Comparison of ENCODE assay signal across 22 cellular contexts in the genomic region with DNA sequence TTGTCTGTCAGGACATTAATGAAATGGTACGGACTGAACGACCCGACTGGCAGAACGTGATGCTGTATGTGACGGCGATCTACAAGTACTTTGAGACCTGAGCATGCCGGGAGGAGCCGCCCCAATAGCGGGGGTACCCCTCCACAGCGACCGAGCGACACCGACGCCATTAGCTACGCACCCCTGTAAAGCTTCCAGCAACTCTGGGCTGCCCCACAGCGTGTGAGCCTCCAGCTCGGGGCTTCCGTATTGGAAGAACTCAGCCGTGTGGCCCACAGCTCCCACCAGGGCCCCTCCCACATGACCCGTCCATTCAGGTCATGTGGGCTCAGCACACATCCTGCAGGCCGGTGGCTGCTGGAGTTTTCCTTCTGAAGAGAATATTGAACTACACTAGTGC.
"Had no signal": no experiment of that assay in that cellular context is flagged by ENCODE, and none has a peak within 500 bp of the region (broad histone marks: within the 10 kb centered on the region; RNA-seq: fewer than 3 reads in every experiment).

No MANE protein-coding gene starts in this region.

- H3K27me3 Mint-ChIP-seq: activated CD4-positive, alpha-beta memory T cell treated with anti-CD3 and anti-CD28 coated beads for 36 hours; stimulated activated naive CD8-positive, alpha-beta T cell treated with anti-CD3 and anti-CD28 coated beads, Interleukin-15, Interleukin-2, amounts not matched to agents 100 ng/mL and 50 ng/mL, for 24 hours had no signal

- H3K4me1 Mint-ChIP-seq: nephron had no signal

- DNase-seq: activated CD4-positive, alpha-beta memory T cell treated with anti-CD3 and anti-CD28 coated beads for 36 hours; activated CD4-positive, alpha-beta T cell treated with anti-CD3 and anti-CD28 coated beads for 4 hours; activated effector memory CD4-positive, alpha-beta T cell treated with Interleukin-2 at 50 U/mL for 16 hours; activated naive CD4-positive, alpha-beta T cell treated with anti-CD3 and anti-CD28 coated beads for 36 hours; activated T-cell treated with anti-CD3 and anti-CD28 coated beads, Interleukin-2, amount 50 U/mL, for 48 hours; anterior cingulate cortex; body of pancreas; caudate nucleus; effector CD4-positive, alpha-beta T cell; erythroblast; immature natural killer cell; kidney glomerular epithelial cell; stimulated activated CD4-positive, alpha-beta T cell treated with anti-CD3 and anti-CD28 coated beads, Interleukin-4, amount 100 ng/mL, for 24 hours; substantia nigra; T1000; thyroid gland; upper lobe of right lung had no signal

- ATAC-seq: body of pancreas, upper lobe of right lung, WTC11 had no signal

- H3K9me3 Mint-ChIP-seq: activated CD4-positive, alpha-beta memory T cell treated with anti-CD3 and anti-CD28 coated beads for 36 hours; activated naive CD4-positive, alpha-beta T cell treated with anti-CD3 and anti-CD28 coated beads for 36 hours; dendritic cell treated with granulocyte-macrophage colony-stimulating factor and Interleukin-4, amounts not matched to agents 40 ng/mL and 50 ng/mL, for 4 days; immature natural killer cell; nephron; stimulated activated naive CD8-positive, alpha-beta T cell treated with anti-CD3 and anti-CD28 coated beads, Interleukin-15, Interleukin-2, amounts not matched to agents 100 ng/mL and 50 ng/mL, for 24 hours; T-helper 1 cell treated with Interleukin-12 subunit alpha and Interleukin-12 subunit beta and Interleukin-4 antibody, amounts not matched to agents 30 μg/mL and 1 μg/mL, for 36 hours; WTC11 had no signal

- H3K4me3 ChIP-seq: body of pancreas, thyroid gland, upper lobe of right lung had no signal

- H3K27ac ChIP-seq: body of pancreas, thyroid gland, upper lobe of right lung had no signal

- H3K4me1 ChIP-seq: body of pancreas had no signal

- H3K9me3 ChIP-seq: body of pancreas, thyroid gland, upper lobe of right lung had no signal

- H3K4me3 Mint-ChIP-seq: activated CD4-positive, alpha-beta memory T cell treated with anti-CD3 and anti-CD28 coated beads for 36 hours; activated naive CD4-positive, alpha-beta T cell treated with anti-CD3 and anti-CD28 coated beads for 36 hours; dendritic cell treated with granulocyte-macrophage colony-stimulating factor and Interleukin-4, amounts not matched to agents 40 ng/mL and 50 ng/mL, for 4 days; immature natural killer cell; nephron; stimulated activated naive CD8-positive, alpha-beta T cell treated with anti-CD3 and anti-CD28 coated beads, Interleukin-15, Interleukin-2, amounts not matched to agents 100 ng/mL and 50 ng/mL, for 24 hours; T-helper 1 cell treated with Interleukin-12 subunit alpha and Interleukin-12 subunit beta and Interleukin-4 antibody, amounts not matched to agents 30 μg/mL and 1 μg/mL, for 36 hours; WTC11 had no signal

- H3K27me3 ChIP-seq: body of pancreas, thyroid gland, upper lobe of right lung had no signal

- H3K27ac Mint-ChIP-seq: activated CD4-positive, alpha-beta memory T cell treated with anti-CD3 and anti-CD28 coated beads for 36 hours; dendritic cell treated with granulocyte-macrophage colony-stimulating factor and Interleukin-4, amounts not matched to agents 40 ng/mL and 50 ng/mL, for 4 days; immature natural killer cell; stimulated activated naive CD8-positive, alpha-beta T cell treated with anti-CD3 and anti-CD28 coated beads, Interleukin-15, Interleukin-2, amounts not matched to agents 100 ng/mL and 50 ng/mL, for 24 hours; T-helper 1 cell treated with Interleukin-12 subunit alpha and Interleukin-12 subunit beta and Interleukin-4 antibody, amounts not matched to agents 30 μg/mL and 1 μg/mL, for 36 hours had no signal
